In genomic region chr6:12324096-12324495, GRCh38 we compare ENCODE assay signal across 1 cellular context.
TF ChIP-seq lines count a peak whose summit lies in the region.

No MANE protein-coding gene starts in this region.

TF ChIP-seq in SK-N-SH, 30 proteins besides CTCF, POLR2A, EP300 and RAD21 (continued from another document):
- TF ChIP-seq USF2 (IDR thresholded peaks at IDR 0.05; ENCODE audit: borderline replicate concordance, low read depth, low read length) (no peak), CHD2 (IDR thresholded peaks at IDR 0.05; ENCODE audit: low read length, partially characterized antibody) (no peak)
